Comparison of ENCODE assay signal across 16 cellular contexts in genomic region chr3:112093180-112093522, GRCh38. TPM values are rescaled to one million over a fixed set of nuclear protein-coding genes. Genes with fewer than 3 reads are reported as not detected.
DNase-seq lines count a peak whose midpoint lies in the region; ATAC-seq, FAIRE-seq and TF ChIP-seq lines count a peak whose summit lies in the region.
"Had no signal": no experiment of that assay in that cellular context is flagged by ENCODE, and none has a peak within 500 bp of the region (broad histone marks: within the 10 kb centered on the region; RNA-seq: fewer than 3 reads in every experiment).

No MANE protein-coding gene starts in this region.

- H3K4me2 ChIP-seq in GM23338, result peak overlapping the region; percentile 40; the same call in 1 of the 2 replicates

- H3K27ac Mint-ChIP-seq in GM23338, result peak overlapping the region; percentile 54
- H3K27ac Mint-ChIP-seq: activated naive CD4-positive, alpha-beta T cell treated with anti-CD3 and anti-CD28 coated beads, Interleukin-2, amount 50 U/mL, for 72 hours; CD8-positive, alpha-beta T cell had no signal

- no peaks in the 10 kb centered on the region for H3K27me3 ChIP-seq in GM23338 (ENCODE audit: insufficient read depth)
- no peaks in the 10 kb centered on the region for H3K27me3 ChIP-seq in SJCRH30
- H3K27me3 ChIP-seq: esophagus squamous epithelium, right lobe of liver had no signal

- no peak for FAIRE-seq in RCC 7860 (lab: Jason Lieb, UNC)

- H3K36me3 ChIP-seq in GM23338 (ENCODE audit: insufficient read depth), result no peaks in the 10 kb centered on the region
- H3K36me3 ChIP-seq in SJCRH30, result peaks cover 6% of the 10 kb centered on the region; the same call in 1 of the 2 replicates
- H3K36me3 ChIP-seq: right lobe of liver had no signal

- peaks cover 25% of the 10 kb centered on the region for H3K4me1 Mint-ChIP-seq in GM23338

- no peaks in the 10 kb centered on the region for H3K9me3 ChIP-seq in SJCRH30 (replicated peaks)
- H3K9me3 ChIP-seq: esophagus squamous epithelium, right lobe of liver had no signal

- H3K36me3 Mint-ChIP-seq in GM23338 (ENCODE audit: low read depth), result no peaks in the 10 kb centered on the region; the same call in 1 of the 3 replicates
- H3K36me3 Mint-ChIP-seq: CD8-positive, alpha-beta T cell had no signal

- no peaks in the 10 kb centered on the region for H3F3A ChIP-seq in GM23338 (replicated peaks; ENCODE audit: low read depth)

- DNase-seq in GM23338 (ENCODE audit: low spot score) (peak; percentile 47), SJCRH30 (no peak), left ventricle myocardium superior (no peak), renal cortical epithelial cell (ENCODE audit: low read depth) (peak; percentile 53), RCC 7860 (ENCODE audit: low spot score) (no peak), SHP77 (lab: John Stamatoyannopoulos, UW) (no peak), cerebellar cortex (ENCODE audit: low spot score) (no peak)
- DNase-seq: CD8-positive, alpha-beta T cell; esophagus squamous epithelium; NCI-H1105 treated with DMSO at 0.1 percent for 48 hours; right lobe of liver; substantia nigra had no signal

- H4K20me1 ChIP-seq in GM23338 (replicated peaks; ENCODE audit: insufficient read depth), result peaks cover 3% of the 10 kb centered on the region; the same call in 1 of the 2 replicates

- intact Hi-C loops in left ventricle myocardium superior (cut with micrococcal nuclease), result no loop called here

- no peaks in the 10 kb centered on the region for H3K9me3 Mint-ChIP-seq in GM23338
- H3K9me3 Mint-ChIP-seq: activated naive CD4-positive, alpha-beta T cell treated with anti-CD3 and anti-CD28 coated beads, Interleukin-2, amount 50 U/mL, for 72 hours; CD8-positive, alpha-beta T cell had no signal

- H2AFZ ChIP-seq in GM23338, result no peak overlapping the region

- peaks cover 1% of the 10 kb centered on the region for H3K27me3 Mint-ChIP-seq in GM23338 (ENCODE audit: insufficient read depth, low read depth, poor library complexity)

- peak; percentile 71 for ATAC-seq in GM23338
- peak; percentile 31 for ATAC-seq in left ventricle myocardium superior
- ATAC-seq in GM18519 (IDR thresholded peaks at IDR 0.05; ENCODE audit: low FRiP score, unreplicated experiment), result no peak
- ATAC-seq: activated naive CD4-positive, alpha-beta T cell treated with anti-CD3 and anti-CD28 coated beads, Interleukin-2, amount 50 U/mL, for 72 hours; CD8-positive, alpha-beta T cell; right lobe of liver had no signal

- peaks cover 4% of the 10 kb centered on the region; the same call in 1 of the 2 replicates for H3K9me2 ChIP-seq in GM23338 (ENCODE audit: insufficient read depth)

- H3K4me3 Mint-ChIP-seq in GM23338, result no peak overlapping the region
- H3K4me3 Mint-ChIP-seq: CD8-positive, alpha-beta T cell had no signal

- H3K4me1 ChIP-seq in GM23338 (ENCODE audit: insufficient read depth) (peaks cover 19% of the 10 kb centered on the region), SJCRH30 (peaks cover 39% of the 10 kb centered on the region)
- H3K4me1 ChIP-seq: right lobe of liver had no signal

- H3K79me2 ChIP-seq in GM23338 (replicated peaks; ENCODE audit: insufficient read depth), result peaks cover 48% of the 10 kb centered on the region

- H3K4me3 ChIP-seq in GM23338 (no peak overlapping the region), SJCRH30 (no peak overlapping the region)
- H3K4me3 ChIP-seq: esophagus squamous epithelium, right lobe of liver had no signal

- no peak for TF ChIP-seq CTCF in GM23338 (conservative IDR thresholded peaks at IDR 0.05; ENCODE audit: low read depth in 2 of 2)

- H3K27ac ChIP-seq in GM23338 (ENCODE audit: low read depth) (peak overlapping the region; percentile 63), SJCRH30 (peak overlapping the region; percentile 46)
- H3K27ac ChIP-seq: esophagus squamous epithelium, right lobe of liver had no signal

TF ChIP-seq in GM23338, 12 proteins besides CTCF, POLR2A, EP300 and RAD21 (continues in another document):
- TF ChIP-seq ETS1 (IDR thresholded peaks at IDR 0.05) (no peak), STAT1 (IDR thresholded peaks at IDR 0.05; ENCODE audit: unreplicated experiment) (no peak), EZH2phosphoT487 (IDR thresholded peaks at IDR 0.05; ENCODE audit: unreplicated experiment) (no peak), CREB1 (CRISPR knock-in tag; IDR thresholded peaks at IDR 0.05; ENCODE audit: low read depth) (no peak), NANOG (IDR thresholded peaks at IDR 0.05; ENCODE audit: borderline replicate concordance) (no peak), JUNB (IDR thresholded peaks at IDR 0.05; ENCODE audit: unreplicated experiment) (no peak), ZNF114 (CRISPR knock-in tag; IDR thresholded peaks at IDR 0.05) (no peak), REST (IDR thresholded peaks at IDR 0.05; ENCODE audit: unreplicated experiment) (no peak), POLR2AphosphoS5 (IDR thresholded peaks at IDR 0.05; ENCODE audit: low read depth) (no peak), EZH2 (IDR thresholded peaks at IDR 0.05; ENCODE audit: low read depth, unreplicated experiment) (no peak), ZNF331 (CRISPR knock-in tag; IDR thresholded peaks at IDR 0.05; ENCODE audit: low read depth) (no peak)

RNA-seq across cellular contexts. Expression of gene C3orf52, which starts 7.0 kb away (rescaled TPM):
- 14.1 and 16.6 TPM in 2 replicates for total RNA-seq in GM23338 (2014; rRNA removed; shearing (Covaris generic))
- polyA plus RNA-seq in GM23338 (2016; fragmentation: Nextera tagmentation; extraction: Ambion mirVana), result 7.9 and 8.1 TPM in 2 replicates
- total RNA-seq in SJCRH30 (2014; rRNA removed; shearing (Covaris generic)), result 13.7 and 15.5 TPM in 2 replicates
- total RNA-seq in left ventricle myocardium superior, result 1.7 TPM
- 33.1 and 68.9 TPM in 2 replicates for total RNA-seq in renal cortical epithelial cell

RNA-seq across cellular contexts. Expression of gene GCSAM, which starts 39.9 kb away (rescaled TPM):
- not detected in 2 replicates for total RNA-seq in GM23338 (2014; rRNA removed; shearing (Covaris generic))
- polyA plus RNA-seq in GM23338 (2016; fragmentation: Nextera tagmentation; extraction: Ambion mirVana), result 0.73 and 0.86 TPM in 2 replicates
- not detected in 2 replicates for total RNA-seq in SJCRH30 (2014; rRNA removed; shearing (Covaris generic))
- total RNA-seq in left ventricle myocardium superior (not detected), renal cortical epithelial cell (not detected in 2 replicates)
- total RNA-seq: NCI-H460 had no signal

RNA-seq across cellular contexts. Expression of gene TMPRSS7, which starts 58.6 kb away (rescaled TPM):
- total RNA-seq in GM23338 (2014; rRNA removed; shearing (Covaris generic)), result not detected in 2 replicates
- polyA plus RNA-seq in GM23338 (2016; fragmentation: Nextera tagmentation; extraction: Ambion mirVana), result not detected in 2 replicates
- not detected in 2 replicates for total RNA-seq in SJCRH30 (2014; rRNA removed; shearing (Covaris generic))
- not detected for total RNA-seq in left ventricle myocardium superior
- 0.15 TPM in 1 of 2 replicates, not detected in the other for total RNA-seq in renal cortical epithelial cell
- total RNA-seq: activated naive CD4-positive, alpha-beta T cell treated with anti-CD3 and anti-CD28 coated beads, Interleukin-2, amount 50 U/mL, for 72 hours; CD8-positive, alpha-beta T cell; esophagus squamous epithelium; mononuclear cell; right lobe of liver had no signal

Comparison
In these comparisons a context has a peak if more than half of its experiments do, and no peak if none do; other contexts are left out.
1. DNase-seq: peak in GM23338 (single experiment) and renal cortical epithelial cell (single experiment); none in SJCRH30 (0 of 2), left ventricle myocardium superior (single experiment), RCC 7860 (single experiment), SHP77 (0 of 2) and cerebellar cortex (single experiment).